1 cellular context compared by ENCODE assay signal in genomic region chr21:36134820-36135390, GRCh38.
A peak's percentile ranks its signal among the peaks of the same experiment; 100 is the strongest.
TF ChIP-seq lines count a peak whose summit lies in the region.

Gene CBR3, plus strand, starts transcription at chr21:36135079. Its CDS starts 114 bp downstream, at chr21:36135193.

TF ChIP-seq in H1, 55 proteins besides CTCF, POLR2A, EP300 and RAD21 (continued from another document):
- TF ChIP-seq SP4 (IDR thresholded peaks at IDR 0.05; ENCODE audit: low read length) (no peak), CBX5 (IDR thresholded peaks at IDR 0.05; ENCODE audit: low read depth, low read length) (no peak), EZH2 (IDR thresholded peaks at IDR 0.05; ENCODE audit: low read depth, low read length, severe bottlenecking) (peak; percentile 78), E2F6 (IDR thresholded peaks at IDR 0.05) (peak; percentile 67), PHF8 (conservative IDR thresholded peaks at IDR 0.05; ENCODE audit: low read depth, low read length) (no peak), BCL11A (IDR thresholded peaks at IDR 0.05; ENCODE audit: low read depth in 2 of 2, low read length in 2 of 2) (no peak), SUZ12 (IDR thresholded peaks at IDR 0.05; ENCODE audit: low read length) (peak; percentile 73; the same call in 1 of the 2 replicates)
TF ChIP-seq in H1: peak in this region for 3.
